ENCODE assay signal across 21 cellular contexts in genomic region chr21:10430007-10430406, GRCh38.
DNase-seq lines count a peak whose midpoint lies in the region; ATAC-seq and TF ChIP-seq lines count a peak whose summit lies in the region.
"Had no signal": no experiment of that assay in that cellular context is flagged by ENCODE, and none has a peak within 500 bp of the region (broad histone marks: within the 10 kb centered on the region; RNA-seq: fewer than 3 reads in every experiment).

No MANE protein-coding gene starts in this region.

- H3K9me3 ChIP-seq in left ventricle myocardium inferior (replicated peaks) (peaks cover 29% of the 10 kb centered on the region), lower lobe of right lung (peaks cover 12% of the 10 kb centered on the region), upper lobe of left lung (peaks cover 0 to 33% (median 10%) of the 10 kb centered on the region in 4 donors), WERI-Rb-1 (ENCODE audit: severe bottlenecking) (peaks cover 6% of the 10 kb centered on the region)

- no peaks in the 10 kb centered on the region for H3K4me1 ChIP-seq in left ventricle myocardium inferior
- H3K4me1 ChIP-seq in lower lobe of right lung, result no peaks in the 10 kb centered on the region
- H3K4me1 ChIP-seq in upper lobe of left lung, result no peaks in the 10 kb centered on the region
- H3K4me1 ChIP-seq: Peyer's patch, SJSA1 had no signal

- no peak for TF ChIP-seq POLR2A in upper lobe of left lung (IDR thresholded peaks at IDR 0.05)

- H3K27ac ChIP-seq in left ventricle myocardium inferior (replicated peaks) (no peak overlapping the region), lower lobe of right lung (no peak overlapping the region), upper lobe of left lung (no peak overlapping the region), brain microvascular endothelial cell (no peak overlapping the region), WERI-Rb-1 (no peak overlapping the region)
- H3K27ac ChIP-seq: coronary artery, Peyer's patch, SJSA1 had no signal

- DNase-seq in Right ventricle myocardium inferior (ENCODE audit: missing footprints) (no peak), left ventricle myocardium inferior (no peak), epidermal melanocyte (ENCODE audit: insufficient read length, low spot score) (peak; percentile 16), lower lobe of right lung (no peak), upper lobe of left lung (no peak), brain microvascular endothelial cell (no peak), WERI-Rb-1 (no peak)
- DNase-seq: 8988T; activated CD4-positive, alpha-beta T cell treated with anti-CD3 and anti-CD28 coated beads for 36 hours; activated naive CD4-positive, alpha-beta T cell treated with Interleukin-2 at 50 U/mL for 16 hours; activated T-cell treated with anti-CD3 and anti-CD28 coated beads, Interleukin-2, amount 50 U/mL, for 48 hours; CD8-positive, alpha-beta memory T cell; DMS153; H7; NCI-H187 treated with DMSO at 0.1 percent for 48 hours; NCI-H526 treated with DMSO at 0.1 percent for 48 hours; Peyer's patch; posterior cingulate gyrus had no signal

- intact Hi-C loops in Right ventricle myocardium inferior (cut with DNase I), result no loop called here
- intact Hi-C loops in left ventricle myocardium inferior (cut with micrococcal nuclease), result no loop called here
- intact Hi-C loops in lower lobe of right lung (cut with DNase I), result no loop called here

- 50 to 58% methylated on average over 1 of the region's 1 CpG for WGBS in upper lobe of left lung, 2 donors

- in situ Hi-C loops in brain microvascular endothelial cell (cut with HindIII; ENCODE audit: low pct_ligation_motif_present, low sequenced_read_pairs), result no loop called here

- TF ChIP-seq CTCF in left ventricle myocardium inferior (IDR thresholded peaks at IDR 0.05; ENCODE audit: borderline replicate concordance) (no peak), lower lobe of right lung (IDR thresholded peaks at IDR 0.05) (no peak), upper lobe of left lung (IDR thresholded peaks at IDR 0.05) (no peak), brain microvascular endothelial cell (IDR thresholded peaks at IDR 0.05; ENCODE audit: low read depth, low read length, missing control alignments) (no peak), WERI-Rb-1 (IDR thresholded peaks at IDR 0.05; ENCODE audit: low read depth, low read length) (no peak)

- H3K27me3 ChIP-seq in left ventricle myocardium inferior (ENCODE audit: low read depth), result no peaks in the 10 kb centered on the region
- no peaks in the 10 kb centered on the region for H3K27me3 ChIP-seq in lower lobe of right lung (ENCODE audit: low read depth)
- H3K27me3 ChIP-seq in upper lobe of left lung, result no peaks in the 10 kb centered on the region
- no peaks in the 10 kb centered on the region for H3K27me3 ChIP-seq in brain microvascular endothelial cell (replicated peaks)
- peaks cover 12% of the 10 kb centered on the region for H3K27me3 ChIP-seq in WERI-Rb-1 (ENCODE audit: insufficient read depth, low read depth, severe bottlenecking)
- H3K27me3 ChIP-seq: Peyer's patch, SJSA1 had no signal

- no peak for TF ChIP-seq EP300 in upper lobe of left lung (IDR thresholded peaks at IDR 0.05)

- no peak overlapping the region for H3K4me3 ChIP-seq in left ventricle myocardium inferior
- no peak overlapping the region for H3K4me3 ChIP-seq in lower lobe of right lung
- H3K4me3 ChIP-seq in upper lobe of left lung, result no peak overlapping the region
- no peak overlapping the region for H3K4me3 ChIP-seq in brain microvascular endothelial cell (ENCODE audit: low read depth, low read length)
- H3K4me3 ChIP-seq in WERI-Rb-1 (ENCODE audit: low read depth, low read length), result no peak overlapping the region
- H3K4me3 ChIP-seq: coronary artery, Peyer's patch, SJSA1 had no signal

- peak; percentile 10 for ATAC-seq in Right ventricle myocardium inferior
- peak; percentile 5 to 6 for ATAC-seq in lower lobe of right lung
- ATAC-seq in upper lobe of left lung (ENCODE audit: low FRiP score in 2 of 2), result peak; percentile 9 to 15
- ATAC-seq in HG02623 (IDR thresholded peaks at IDR 0.05; ENCODE audit: unreplicated experiment), result no peak
- ATAC-seq: activated CD4-positive, alpha-beta T cell treated with anti-CD3 and anti-CD28 coated beads for 36 hours had no signal

- H3K36me3 ChIP-seq in left ventricle myocardium inferior (no peaks in the 10 kb centered on the region), lower lobe of right lung (no peaks in the 10 kb centered on the region), upper lobe of left lung (no peaks in the 10 kb centered on the region), brain microvascular endothelial cell (replicated peaks) (no peaks in the 10 kb centered on the region), WERI-Rb-1 (no peaks in the 10 kb centered on the region)
- H3K36me3 ChIP-seq: Peyer's patch, SJSA1 had no signal
